In genomic region chr17:38351412-38352222, GRCh38 we compare ENCODE assay signal across 8 cellular contexts. TPM values are rescaled to one million over a fixed set of nuclear protein-coding genes. Genes with fewer than 3 reads are reported as not detected.
DNase-seq lines count a peak whose midpoint lies in the region; ATAC-seq and TF ChIP-seq lines count a peak whose summit lies in the region.

TSS of gene SOCS7 (plus strand) at chr17:38351844. CDS start at chr17:38352053, 209 bp downstream.

- H3K4me1 ChIP-seq in ascending aorta (peaks cover 10 to 26% of the 10 kb centered on the region in 2 donors), rectal smooth muscle tissue (ENCODE audit: control insufficient read depth, insufficient read depth, low read length) (peaks cover 11% of the 10 kb centered on the region), aorta (ENCODE audit: control insufficient read depth in 1 of 2, insufficient read depth in 2 of 2, low read length in 2 of 2) (peaks cover 2 to 3% of the 10 kb centered on the region in 2 donors)

- 4 to 15% methylated on average over 21 to 84 of the region's 84 CpGs for WGBS in aorta, 2 donors

- H3K4me3 ChIP-seq in ascending aorta, result peak within 1 kb of the TSS; percentile 97
- peak within 1 kb of the TSS; percentile 81 for H3K4me3 ChIP-seq in rectal smooth muscle tissue (ENCODE audit: low read length)
- peak within 1 kb of the TSS; percentile 94 to 100 for H3K4me3 ChIP-seq in aorta (ENCODE audit: low read length in 2 of 2)

- peak within 1 kb of the TSS; percentile 76 for H3K9ac ChIP-seq in rectal smooth muscle tissue (ENCODE audit: low read length)

- H3K36me3 ChIP-seq in ascending aorta (no peaks in the 10 kb centered on the region), rectal smooth muscle tissue (ENCODE audit: control insufficient read depth, insufficient read depth, low read length) (no peaks in the 10 kb centered on the region), aorta (ENCODE audit: control insufficient read depth in 1 of 2, insufficient read depth in 2 of 2, low read length in 1 of 2) (no peaks in the 10 kb centered on the region)

- ATAC-seq in GM18499 (IDR thresholded peaks at IDR 0.05; ENCODE audit: insufficient read depth, unreplicated experiment) (peak; percentile 42), HG02938 (IDR thresholded peaks at IDR 0.05; ENCODE audit: unreplicated experiment) (peak; percentile 82), aorta (ENCODE audit: low FRiP score) (peak; percentile 96)

- H3K9me3 ChIP-seq in ascending aorta, result no peaks in the 10 kb centered on the region
- H3K9me3 ChIP-seq in aorta (ENCODE audit: control insufficient read depth, low read length), result no peaks in the 10 kb centered on the region

- DNase-seq in NCI-H187 (lab: John Stamatoyannopoulos, UW) (peak; percentile 87 to 94), ascending aorta (ENCODE audit: low spot score in 2 of 2) (peak; percentile 42 to 95), hepatic stellate cell (ENCODE audit: low spot score) (peak; percentile 88), aorta (peak; percentile 96 to 99)

- peak within 1 kb of the TSS; percentile 86 to 91 for H3K27ac ChIP-seq in ascending aorta
- peak within 1 kb of the TSS; percentile 95 for H3K27ac ChIP-seq in rectal smooth muscle tissue (ENCODE audit: low read depth, low read length)
- peak within 1 kb of the TSS; percentile 58 to 62 for H3K27ac ChIP-seq in aorta (ENCODE audit: low read depth in 1 of 2, low read length in 2 of 2)

- TF ChIP-seq CTCF in ascending aorta (IDR thresholded peaks at IDR 0.05), result no peak

- H3K27me3 ChIP-seq in ascending aorta, result no peaks in the 10 kb centered on the region
- no peaks in the 10 kb centered on the region for H3K27me3 ChIP-seq in rectal smooth muscle tissue (ENCODE audit: control insufficient read depth, insufficient read depth, low read length)
- H3K27me3 ChIP-seq in aorta (ENCODE audit: control insufficient read depth in 1 of 2, insufficient read depth in 2 of 2, low read length in 1 of 2), result no peaks in the 10 kb centered on the region

- intact Hi-C loops in T-helper 2 cell treated with Interferon-gamma antibody and Interleukin-4, amounts not matched to agents 100 ng/mL and 5 ng/mL, for 36 hours (cut with micrococcal nuclease), result loop anchor here (1.0 kb wide), 1 partner anchor 141 kb away; no protein-coding TSS in a partner anchor
- intact Hi-C loops in ascending aorta (cut with DNase I) (no loop called here), aorta (cut with DNase I) (no loop called here)

RNA-seq across cellular contexts. Expression of gene SOCS7, which starts in this region (rescaled TPM):
- 16.7 and 17.4 TPM in 2 replicates for total RNA-seq in T-helper 2 cell treated with Interferon-gamma antibody and Interleukin-4, amounts not matched to agents 100 ng/mL and 5 ng/mL, for 36 hours
- total RNA-seq in ascending aorta, result 10.3 TPM
- 10 to 100 TPM; 16.7 to 17.2 TPM for total RNA-seq in aorta
- 1 to 10 TPM; 2.9 to 5.3 TPM for polyA plus RNA-seq in aorta

Comparison
In these comparisons a context has a peak if more than half of its experiments do, and no peak if none do; other contexts are left out.
1. Peak in every context shown above with its lines: DNase-seq, ATAC-seq, H3K4me3 ChIP-seq and H3K27ac ChIP-seq.
2. ATAC-seq: peak in every context shown above with its lines; median percentile 96 in aorta; 82 in HG02938; 42 in GM18499.